ENCODE assay signal across 1 cellular context in the genomic region with DNA sequence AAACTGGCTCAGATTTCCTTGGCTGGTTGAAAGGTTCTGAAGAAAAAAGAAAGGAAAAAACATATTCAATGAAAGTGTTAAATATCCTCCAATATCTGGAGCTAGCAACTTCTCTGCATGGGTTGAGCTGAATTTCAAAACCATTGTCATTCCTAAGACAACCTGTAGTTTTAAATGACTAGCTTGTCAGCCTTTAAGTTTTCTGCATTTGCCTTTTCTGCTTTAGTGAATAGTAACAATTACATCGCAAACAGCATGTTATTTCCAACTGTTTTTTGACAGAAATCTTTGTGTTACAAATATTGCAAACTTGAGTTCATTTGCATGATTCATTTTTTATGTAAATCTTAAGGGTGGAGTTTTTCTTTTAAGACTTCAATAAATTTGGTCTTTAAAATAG.
A peak's percentile ranks its signal among the peaks of the same experiment; 100 is the strongest.
TF ChIP-seq lines count a peak whose summit lies in the region.

No MANE protein-coding gene starts in this region.

TF ChIP-seq in H1, 55 proteins besides CTCF, POLR2A, EP300 and RAD21:
- peak; percentile 53; the same call in 1 of the 2 replicates for TF ChIP-seq SP1 (IDR thresholded peaks at IDR 0.05; ENCODE audit: low read depth, low read length)
- TF ChIP-seq, protein P1, sequence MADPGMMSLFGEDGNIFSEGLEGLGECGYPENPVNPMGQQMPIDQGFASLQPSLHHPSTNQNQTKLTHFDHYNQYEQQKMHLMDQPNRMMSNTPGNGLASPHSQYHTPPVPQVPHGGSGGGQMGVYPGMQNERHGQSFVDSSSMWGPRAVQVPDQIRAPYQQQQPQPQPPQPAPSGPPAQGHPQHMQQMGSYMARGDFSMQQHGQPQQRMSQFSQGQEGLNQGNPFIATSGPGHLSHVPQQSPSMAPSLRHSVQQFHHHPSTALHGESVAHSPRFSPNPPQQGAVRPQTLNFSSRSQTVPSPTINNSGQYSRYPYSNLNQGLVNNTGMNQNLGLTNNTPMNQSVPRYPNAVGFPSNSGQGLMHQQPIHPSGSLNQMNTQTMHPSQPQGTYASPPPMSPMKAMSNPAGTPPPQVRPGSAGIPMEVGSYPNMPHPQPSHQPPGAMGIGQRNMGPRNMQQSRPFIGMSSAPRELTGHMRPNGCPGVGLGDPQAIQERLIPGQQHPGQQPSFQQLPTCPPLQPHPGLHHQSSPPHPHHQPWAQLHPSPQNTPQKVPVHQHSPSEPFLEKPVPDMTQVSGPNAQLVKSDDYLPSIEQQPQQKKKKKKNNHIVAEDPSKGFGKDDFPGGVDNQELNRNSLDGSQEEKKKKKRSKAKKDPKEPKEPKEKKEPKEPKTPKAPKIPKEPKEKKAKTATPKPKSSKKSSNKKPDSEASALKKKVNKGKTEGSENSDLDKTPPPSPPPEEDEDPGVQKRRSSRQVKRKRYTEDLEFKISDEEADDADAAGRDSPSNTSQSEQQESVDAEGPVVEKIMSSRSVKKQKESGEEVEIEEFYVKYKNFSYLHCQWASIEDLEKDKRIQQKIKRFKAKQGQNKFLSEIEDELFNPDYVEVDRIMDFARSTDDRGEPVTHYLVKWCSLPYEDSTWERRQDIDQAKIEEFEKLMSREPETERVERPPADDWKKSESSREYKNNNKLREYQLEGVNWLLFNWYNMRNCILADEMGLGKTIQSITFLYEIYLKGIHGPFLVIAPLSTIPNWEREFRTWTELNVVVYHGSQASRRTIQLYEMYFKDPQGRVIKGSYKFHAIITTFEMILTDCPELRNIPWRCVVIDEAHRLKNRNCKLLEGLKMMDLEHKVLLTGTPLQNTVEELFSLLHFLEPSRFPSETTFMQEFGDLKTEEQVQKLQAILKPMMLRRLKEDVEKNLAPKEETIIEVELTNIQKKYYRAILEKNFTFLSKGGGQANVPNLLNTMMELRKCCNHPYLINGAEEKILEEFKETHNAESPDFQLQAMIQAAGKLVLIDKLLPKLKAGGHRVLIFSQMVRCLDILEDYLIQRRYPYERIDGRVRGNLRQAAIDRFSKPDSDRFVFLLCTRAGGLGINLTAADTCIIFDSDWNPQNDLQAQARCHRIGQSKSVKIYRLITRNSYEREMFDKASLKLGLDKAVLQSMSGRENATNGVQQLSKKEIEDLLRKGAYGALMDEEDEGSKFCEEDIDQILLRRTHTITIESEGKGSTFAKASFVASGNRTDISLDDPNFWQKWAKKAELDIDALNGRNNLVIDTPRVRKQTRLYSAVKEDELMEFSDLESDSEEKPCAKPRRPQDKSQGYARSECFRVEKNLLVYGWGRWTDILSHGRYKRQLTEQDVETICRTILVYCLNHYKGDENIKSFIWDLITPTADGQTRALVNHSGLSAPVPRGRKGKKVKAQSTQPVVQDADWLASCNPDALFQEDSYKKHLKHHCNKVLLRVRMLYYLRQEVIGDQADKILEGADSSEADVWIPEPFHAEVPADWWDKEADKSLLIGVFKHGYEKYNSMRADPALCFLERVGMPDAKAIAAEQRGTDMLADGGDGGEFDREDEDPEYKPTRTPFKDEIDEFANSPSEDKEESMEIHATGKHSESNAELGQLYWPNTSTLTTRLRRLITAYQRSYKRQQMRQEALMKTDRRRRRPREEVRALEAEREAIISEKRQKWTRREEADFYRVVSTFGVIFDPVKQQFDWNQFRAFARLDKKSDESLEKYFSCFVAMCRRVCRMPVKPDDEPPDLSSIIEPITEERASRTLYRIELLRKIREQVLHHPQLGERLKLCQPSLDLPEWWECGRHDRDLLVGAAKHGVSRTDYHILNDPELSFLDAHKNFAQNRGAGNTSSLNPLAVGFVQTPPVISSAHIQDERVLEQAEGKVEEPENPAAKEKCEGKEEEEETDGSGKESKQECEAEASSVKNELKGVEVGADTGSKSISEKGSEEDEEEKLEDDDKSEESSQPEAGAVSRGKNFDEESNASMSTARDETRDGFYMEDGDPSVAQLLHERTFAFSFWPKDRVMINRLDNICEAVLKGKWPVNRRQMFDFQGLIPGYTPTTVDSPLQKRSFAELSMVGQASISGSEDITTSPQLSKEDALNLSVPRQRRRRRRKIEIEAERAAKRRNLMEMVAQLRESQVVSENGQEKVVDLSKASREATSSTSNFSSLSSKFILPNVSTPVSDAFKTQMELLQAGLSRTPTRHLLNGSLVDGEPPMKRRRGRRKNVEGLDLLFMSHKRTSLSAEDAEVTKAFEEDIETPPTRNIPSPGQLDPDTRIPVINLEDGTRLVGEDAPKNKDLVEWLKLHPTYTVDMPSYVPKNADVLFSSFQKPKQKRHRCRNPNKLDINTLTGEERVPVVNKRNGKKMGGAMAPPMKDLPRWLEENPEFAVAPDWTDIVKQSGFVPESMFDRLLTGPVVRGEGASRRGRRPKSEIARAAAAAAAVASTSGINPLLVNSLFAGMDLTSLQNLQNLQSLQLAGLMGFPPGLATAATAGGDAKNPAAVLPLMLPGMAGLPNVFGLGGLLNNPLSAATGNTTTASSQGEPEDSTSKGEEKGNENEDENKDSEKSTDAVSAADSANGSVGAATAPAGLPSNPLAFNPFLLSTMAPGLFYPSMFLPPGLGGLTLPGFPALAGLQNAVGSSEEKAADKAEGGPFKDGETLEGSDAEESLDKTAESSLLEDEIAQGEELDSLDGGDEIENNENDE (IDR thresholded peaks at IDR 0.05; ENCODE audit: insufficient replicate concordance, low read length), result peak; percentile 70
- TF ChIP-seq CHD2 (IDR thresholded peaks at IDR 0.05; ENCODE audit: low read length), result no peak
- TF ChIP-seq ASH2L (IDR thresholded peaks at IDR 0.05; ENCODE audit: low read length), result no peak
